ENCODE assay signal across 1 cellular context in the genomic region with DNA sequence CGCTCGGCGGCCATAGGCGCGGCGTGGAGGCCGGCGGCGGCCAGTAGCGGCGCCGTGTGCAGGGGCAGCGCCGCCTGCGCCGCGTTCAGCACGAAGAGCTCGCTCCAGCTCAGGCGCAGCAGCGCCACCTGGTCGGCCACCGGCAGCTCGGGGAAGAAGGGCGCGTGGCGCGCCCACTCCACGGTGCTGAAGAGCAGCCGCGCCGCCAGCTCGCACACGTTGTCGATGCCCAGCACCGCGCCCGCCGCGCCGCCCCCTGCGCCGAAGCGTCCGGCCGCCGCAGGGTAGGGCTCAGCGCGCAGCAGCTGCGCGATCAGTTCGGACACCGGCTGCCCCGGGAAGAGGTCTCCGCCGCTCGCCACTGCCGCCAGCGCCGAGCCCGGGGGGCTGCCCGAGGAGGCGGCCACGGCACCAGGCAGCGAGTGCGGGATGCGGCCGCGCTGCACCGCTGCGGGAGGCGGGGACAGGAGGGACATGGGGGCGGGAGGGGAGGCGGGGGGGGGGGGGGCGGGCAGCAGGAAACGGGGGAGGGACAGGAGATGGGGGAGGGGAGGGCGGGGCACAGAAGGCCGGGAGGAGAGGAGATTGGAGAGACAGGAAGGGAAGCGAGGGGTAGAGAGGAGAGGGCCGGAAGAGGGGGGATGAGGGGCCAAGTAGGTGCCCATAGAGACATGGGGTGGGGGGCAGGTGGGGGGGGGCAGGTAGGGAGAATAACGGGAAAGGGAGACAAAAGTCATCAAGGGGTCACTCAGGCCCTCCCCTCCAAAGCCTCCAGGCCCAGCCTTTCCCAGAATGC.
TF ChIP-seq lines count a peak whose summit lies in the region.

No MANE protein-coding gene starts in this region.

TF ChIP-seq in IMR-90, 13 proteins besides CTCF, POLR2A, EP300 and RAD21:
- TF ChIP-seq MAZ (IDR thresholded peaks at IDR 0.05; ENCODE audit: borderline replicate concordance, low read depth, low read length), result peak; percentile 20; the same call in 1 of the 2 replicates
- no peak for TF ChIP-seq CEBPB (IDR thresholded peaks at IDR 0.05; ENCODE audit: low read depth, low read length)
- TF ChIP-seq MXI1 (IDR thresholded peaks at IDR 0.05; ENCODE audit: borderline replicate concordance, low read depth, low read length), result peak; percentile 95
- peak; percentile 20; the same call in 1 of the 2 replicates for TF ChIP-seq SMC3 (IDR thresholded peaks at IDR 0.05; ENCODE audit: low read depth, low read length)
- no peak for TF ChIP-seq CHD1 (IDR thresholded peaks at IDR 0.05; ENCODE audit: low read depth, low read length)
- no peak for TF ChIP-seq FOS (IDR thresholded peaks at IDR 0.05; ENCODE audit: low read depth, low read length)
- no peak for TF ChIP-seq NFE2L2 (IDR thresholded peaks at IDR 0.05; ENCODE audit: low read depth, low read length)
- no peak for TF ChIP-seq BHLHE40 (IDR thresholded peaks at IDR 0.05; ENCODE audit: low read depth, low read length)
- TF ChIP-seq, protein P1, sequence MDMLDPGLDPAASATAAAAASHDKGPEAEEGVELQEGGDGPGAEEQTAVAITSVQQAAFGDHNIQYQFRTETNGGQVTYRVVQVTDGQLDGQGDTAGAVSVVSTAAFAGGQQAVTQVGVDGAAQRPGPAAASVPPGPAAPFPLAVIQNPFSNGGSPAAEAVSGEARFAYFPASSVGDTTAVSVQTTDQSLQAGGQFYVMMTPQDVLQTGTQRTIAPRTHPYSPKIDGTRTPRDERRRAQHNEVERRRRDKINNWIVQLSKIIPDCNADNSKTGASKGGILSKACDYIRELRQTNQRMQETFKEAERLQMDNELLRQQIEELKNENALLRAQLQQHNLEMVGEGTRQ (IDR thresholded peaks at IDR 0.05; ENCODE audit: low read depth, low read length), result no peak
TF ChIP-seq in IMR-90: peak in this region for 3.
